ENCODE assay signal across 9 cellular contexts in genomic region chr2:17229414-17229813, GRCh38.
"Had no signal": no experiment of that assay in that cellular context is flagged by ENCODE, and none has a peak within 500 bp of the region (broad histone marks: within the 10 kb centered on the region; RNA-seq: fewer than 3 reads in every experiment).

No MANE protein-coding gene starts in this region.

- H3K27me3 Mint-ChIP-seq: IgD-negative memory B cell had no signal

- H3K36me3 ChIP-seq: HAP-1 had no signal

- DNase-seq: GOT3, H7, HFFc6, KBM-7 had no signal

- H3K9me3 ChIP-seq: HAP-1 had no signal

- H3K27ac ChIP-seq: HL-60 had no signal

- H3K27ac Mint-ChIP-seq: HFFc6, IgD-negative memory B cell had no signal

- H3K4me3 Mint-ChIP-seq: HFFc6, IgD-negative memory B cell had no signal

- H3K4me1 ChIP-seq: HAP-1 had no signal

- H3K4me3 ChIP-seq: HAP-1 had no signal

- H3K36me3 Mint-ChIP-seq: IgD-negative memory B cell had no signal

- ATAC-seq: HCT116, HepG2 had no signal
